20 cellular contexts compared by ENCODE assay signal in the genomic region with DNA sequence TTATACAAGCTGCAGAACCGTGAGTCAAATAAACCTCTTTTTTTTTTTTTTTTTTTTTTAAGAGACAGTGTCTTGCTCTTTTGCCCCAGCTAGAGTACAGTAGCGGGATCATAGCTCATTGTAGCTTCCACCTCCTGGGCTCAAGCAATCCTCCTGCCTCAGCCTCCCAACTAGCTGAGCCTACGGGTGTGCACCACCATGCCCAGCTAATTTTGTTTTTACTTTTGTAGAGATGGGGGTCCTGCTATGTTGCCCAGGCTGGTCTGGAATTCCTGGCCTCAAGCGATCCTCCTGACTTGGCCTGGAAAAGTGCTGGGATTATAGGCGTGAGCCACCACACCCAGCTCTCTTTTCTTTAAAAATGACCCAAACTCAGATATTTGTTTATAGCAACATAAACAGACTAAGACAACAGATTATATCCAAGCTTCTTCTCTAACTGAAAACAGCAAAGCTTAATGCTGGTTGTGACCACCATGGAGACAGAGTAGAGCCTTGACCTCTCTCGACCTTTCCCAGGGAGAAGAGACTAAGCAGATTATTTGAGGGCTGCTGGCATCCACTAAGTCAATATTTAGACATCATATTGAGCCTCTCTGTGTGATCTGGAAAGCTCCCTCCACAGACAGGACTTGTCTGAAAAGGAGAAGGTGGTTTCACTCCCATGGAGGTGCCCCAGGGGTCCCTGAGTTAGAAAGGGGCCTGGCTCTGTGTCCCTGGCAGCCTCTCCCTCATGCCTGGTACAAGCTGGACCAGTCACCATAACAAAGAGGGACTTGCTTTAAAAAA.
DNase-seq lines count a peak whose midpoint lies in the region; ATAC-seq and TF ChIP-seq lines count a peak whose summit lies in the region.
"Had no signal": no experiment of that assay in that cellular context is flagged by ENCODE, and none has a peak within 500 bp of the region (broad histone marks: within the 10 kb centered on the region; RNA-seq: fewer than 3 reads in every experiment).

No MANE protein-coding gene starts in this region.

- H3K27ac ChIP-seq in VCaP (peak overlapping the region; percentile 36), esophagus muscularis mucosa (replicated peaks in 1 of 4) (no peak overlapping the region), suprapubic skin (no peak overlapping the region)
- H3K27ac ChIP-seq: 22Rv1, GM23248, SJCRH30 had no signal

- H3K27me3 ChIP-seq in esophagus muscularis mucosa: peaks cover 0 to 2% (median 0%) of the 10 kb centered on the region in 4 donors
- H3K27me3 ChIP-seq in suprapubic skin: peaks cover 3% of the 10 kb centered on the region
- H3K27me3 ChIP-seq: SJCRH30 had no signal

- no peaks in the 10 kb centered on the region for H3K9me3 ChIP-seq in esophagus muscularis mucosa
- H3K9me3 ChIP-seq in suprapubic skin: no peaks in the 10 kb centered on the region
- H3K9me3 ChIP-seq: SJCRH30 had no signal

- intact Hi-C loops in esophagus muscularis mucosa (cut with DNase I): no loop called here

- no peak overlapping the region for H3K4me3 ChIP-seq in esophagus muscularis mucosa
- no peak overlapping the region for H3K4me3 ChIP-seq in suprapubic skin
- H3K4me3 ChIP-seq: GM23248, SJCRH30 had no signal

- DNase-seq in NCI-H748 (lab: John Stamatoyannopoulos, UW; ENCODE audit: unreplicated experiment) (peak; percentile 17), NCI-H748 treated with DMSO at 0.1 percent for 48 hours (lab: John Stamatoyannopoulos, UW) (no peak), esophagus muscularis mucosa (ENCODE audit: extremely low spot score) (peak; percentile 55), suprapubic skin (ENCODE audit: low spot score in 2 of 2) (peak; percentile 1 to 7), NCI-H2029 treated with DMSO at 0.1 percent for 48 hours (lab: John Stamatoyannopoulos, UW) (no peak), NCI-H69 (lab: John Stamatoyannopoulos, UW) (no peak)
- DNase-seq: DMS153; GM23248; H9; IMR-90; KG1; MM.1S; NCI-H2029; NCI-H446 treated with DMSO at 0.1 percent for 48 hours; NK-92 treated with Interleukin-12 subunit alpha and Interleukin-12 subunit beta, amount 100 ng/mL, for 24 hours; PC-3 had no signal

- TF ChIP-seq POLR2A in esophagus muscularis mucosa (IDR thresholded peaks at IDR 0.05; ENCODE audit: low read depth) (no peak), suprapubic skin (IDR thresholded peaks at IDR 0.05) (no peak)

- H3K4me1 ChIP-seq in esophagus muscularis mucosa: no peaks in the 10 kb centered on the region
- no peaks in the 10 kb centered on the region for H3K4me1 ChIP-seq in suprapubic skin
- H3K4me1 ChIP-seq: SJCRH30 had no signal

- WGBS in esophagus muscularis mucosa: 91% methylated on average over 6 of the region's 6 CpGs
- WGBS in suprapubic skin: 83% methylated on average over 6 of the region's 6 CpGs

- no peaks in the 10 kb centered on the region for H3K36me3 ChIP-seq in esophagus muscularis mucosa
- no peaks in the 10 kb centered on the region for H3K36me3 ChIP-seq in suprapubic skin
- H3K36me3 ChIP-seq: SJCRH30 had no signal

- TF ChIP-seq CTCF in VCaP (conservative IDR thresholded peaks at IDR 0.05): no peak
- TF ChIP-seq CTCF in esophagus muscularis mucosa (IDR thresholded peaks at IDR 0.05): no peak
- TF ChIP-seq CTCF in suprapubic skin (IDR thresholded peaks at IDR 0.05): no peak

- ATAC-seq in GM19035 (IDR thresholded peaks at IDR 0.05; ENCODE audit: unreplicated experiment): no peak
- ATAC-seq: PC-3 had no signal

- no peak for TF ChIP-seq EP300 in esophagus muscularis mucosa (IDR thresholded peaks at IDR 0.05)
- TF ChIP-seq EP300 in suprapubic skin (IDR thresholded peaks at IDR 0.05): no peak

Comparison
In these comparisons a context has a peak if more than half of its experiments do, and no peak if none do; other contexts are left out.
1. DNase-seq: peak in NCI-H748 (single experiment), esophagus muscularis mucosa (single experiment) and suprapubic skin (2 of 2); none in NCI-H748 treated with DMSO at 0.1 percent for 48 hours (single experiment), NCI-H2029 treated with DMSO at 0.1 percent for 48 hours (single experiment) and NCI-H69 (single experiment).